In genomic region chr11:4072668-4073285, GRCh38 we compare ENCODE assay signal across 8 cellular contexts. TPM values are rescaled to one million over a fixed set of nuclear protein-coding genes. Genes with fewer than 3 reads are reported as not detected.
DNase-seq lines count a peak whose midpoint lies in the region; ATAC-seq, FAIRE-seq and TF ChIP-seq lines count a peak whose summit lies in the region.

No MANE protein-coding gene starts in this region.

- H2BK20ac ChIP-seq in H1 (ENCODE audit: low read length) = no peak overlapping the region

- no peak overlapping the region for H2BK12ac ChIP-seq in H1 (ENCODE audit: low read depth, low read length)

- DNase-seq in EH (ENCODE audit: low read depth) (peak; percentile 81), NCI-H2227 treated with DMSO at 0.1 percent for 48 hours (lab: John Stamatoyannopoulos, UW) (peak; percentile 94), H1 (ENCODE audit: low read depth in 1 of 2, low spot score in 2 of 2) (no peak), memory B cell (ENCODE audit: low spot score in 2 of 2) (peak; percentile 28 to 70), transverse colon (peak; percentile 57)

- peaks cover 14% of the 10 kb centered on the region for H3K4me1 Mint-ChIP-seq in memory B cell

- no peak overlapping the region for H3K56ac ChIP-seq in H1 (replicated peaks; ENCODE audit: insufficient read length, low read depth, low read length)

- H3K27ac Mint-ChIP-seq in memory B cell = peak overlapping the region; percentile 8

- no peaks in the 10 kb centered on the region for H3K9me3 Mint-ChIP-seq in memory B cell

- H3K27ac ChIP-seq in VCaP (0 out of 2 replicates have a peak overlapping the region, but pooled peaks have one; percentile 5), H1 (ENCODE audit: low read depth, low read length) (no peak overlapping the region), transverse colon (peak overlapping the region in 2 of 4 donors; percentile 10 to 17)

- H3K4me1 ChIP-seq in H1 (replicated peaks in 1 of 4; ENCODE audit: control insufficient read depth in 3 of 4, insufficient read depth in 4 of 4, low read length in 3 of 4) (no peaks in the 10 kb centered on the region), transverse colon (peaks cover 0 to 26% (median 11%) of the 10 kb centered on the region in 4 donors)

- CTCF ChIA-PET in H1 (lab: Charles Lee; ENCODE audit: partially characterized antibody) = interaction anchor here (0.6 to 13.4 kb wide), 59 partner anchors 9 to 1075 kb away, joined by 3 to 422 read pairs (median 5); partner anchors contain the start of genes PGAP2, RHOG and STIM1

- no peaks in the 10 kb centered on the region for H3K36me3 ChIP-seq in H1 (ENCODE audit: control insufficient read depth in 2 of 4, insufficient read depth in 4 of 4, low read length in 3 of 4)
- peaks cover 0 to 4% (median 0%) of the 10 kb centered on the region in 4 donors for H3K36me3 ChIP-seq in transverse colon

- no peak overlapping the region for H2AK5ac ChIP-seq in H1 (ENCODE audit: low read depth, low read length)

- no peak for TF ChIP-seq POLR2A in H1 (IDR thresholded peaks at IDR 0.05; ENCODE audit: control extremely low read depth in 1 of 2, low read depth in 2 of 2, low read length in 2 of 2)
- no peak for TF ChIP-seq POLR2A in transverse colon (IDR thresholded peaks at IDR 0.05)

- H2BK15ac ChIP-seq in H1 (ENCODE audit: low read length) = no peak overlapping the region

- no peaks in the 10 kb centered on the region for H3K79me2 ChIP-seq in H1 (ENCODE audit: control insufficient read depth in 1 of 2, insufficient read depth in 2 of 2, low read length in 2 of 2)

- no peak overlapping the region for H3K4me3 Mint-ChIP-seq in memory B cell

- in situ Hi-C loops in transverse colon (cut with MboI; ENCODE audit: low pct_ligation_motif_present in 1 of 4, low pct_unique_long_range_greater_than_20kb in 1 of 4, low sequenced_read_pairs in 3 of 4) = loop anchor here in 3 of 4 donors (5.0 to 10.0 kb wide), 3 partner anchors 218 to 225 kb away; partner anchors contain the start of gene STIM1 (in 1 of the 3)

- H3K4me2 ChIP-seq in H1 (ENCODE audit: insufficient read depth in 1 of 2, low read depth in 2 of 2, low read length in 2 of 2) = no peak overlapping the region

- H3K36me3 Mint-ChIP-seq in memory B cell = peaks cover 15% of the 10 kb centered on the region

- H2BK5ac ChIP-seq in H1 (ENCODE audit: low read depth, low read length) = no peak overlapping the region

- FAIRE-seq in H1 (lab: Jason Lieb, UNC) = peak; percentile 92

- H4K8ac ChIP-seq in H1 (ENCODE audit: extremely low read depth, insufficient read depth, low read length) = no peak overlapping the region

- no peak for TF ChIP-seq EP300 in H1 (IDR thresholded peaks at IDR 0.05; ENCODE audit: borderline replicate concordance in 1 of 2, low read depth in 2 of 2, low read length in 2 of 2)
- TF ChIP-seq EP300 in transverse colon (IDR thresholded peaks at IDR 0.05; ENCODE audit: low read depth) = no peak

- no peak overlapping the region for H3K18ac ChIP-seq in H1 (ENCODE audit: extremely low read depth, low read length)

- no peak overlapping the region for H3K4ac ChIP-seq in H1 (replicated peaks; ENCODE audit: insufficient read length, low read depth, low read length)

- no peak overlapping the region for H4K91ac ChIP-seq in H1 (replicated peaks; ENCODE audit: insufficient read length, low read length)

- H3K79me1 ChIP-seq in H1 (ENCODE audit: low read depth, low read length) = no peaks in the 10 kb centered on the region

- no peak overlapping the region for H3K23ac ChIP-seq in H1 (ENCODE audit: insufficient read length)

- WGBS in H1 (ENCODE audit: extremely low coverage in 1 of 2, insufficient coverage in 1 of 2, insufficient read length in 1 of 2, insufficient replicate concordance in 2 of 2, low coverage in 1 of 2, low lambda C conversion rate in 2 of 2, missing lambda C conversion rate in 1 of 2), 2 experiments = 19% methylated on average over 4 of the region's 4 CpGs; no CpG with 5 or more reads in 1 of the 2 experiments
- WGBS in transverse colon (ENCODE audit: low coverage in 1 of 2), 2 donors = 5 to 11% methylated on average over 4 of the region's 4 CpGs

- no peaks in the 10 kb centered on the region for H3K23me2 ChIP-seq in H1 (ENCODE audit: low read depth, low read length)

- no peak overlapping the region for H3K4me3 ChIP-seq in H1 (ENCODE audit: extremely low read depth in 1 of 4, insufficient read depth in 2 of 4, low read depth in 3 of 4, low read length in 4 of 4)
- H3K4me3 ChIP-seq in transverse colon = no peak overlapping the region

- no peaks in the 10 kb centered on the region; a peak in 1 of 7 replicates for H3K27me3 ChIP-seq in H1 (replicated peaks in 1 of 4; ENCODE audit: control insufficient read depth in 3 of 4, extremely low read depth in 1 of 4, insufficient read depth in 3 of 4, low read length in 3 of 4)
- no peaks in the 10 kb centered on the region for H3K27me3 ChIP-seq in transverse colon

- TF ChIP-seq CTCF in VCaP (conservative IDR thresholded peaks at IDR 0.05) = peak; percentile 81
- TF ChIP-seq CTCF in H1 (IDR thresholded peaks at IDR 0.05; ENCODE audit: control extremely low read depth in 1 of 3, insufficient read depth in 1 of 3, low read depth in 1 of 3, low read length in 3 of 3) = peak in 2 of 3 experiments; percentile 89; a peak in 3 of 4 replicates
- peak; percentile 80 to 94 (median 83) for TF ChIP-seq CTCF in transverse colon (IDR thresholded peaks at IDR 0.05)

- TF ChIP-seq RAD21 in H1 (IDR thresholded peaks at IDR 0.05 in 1 of 2, conservative IDR thresholded peaks at IDR 0.05 in 1 of 2; ENCODE audit: low read depth in 2 of 2, low read length in 2 of 2) = peak; percentile 98

- H3K9me3 ChIP-seq in H1 (ENCODE audit: insufficient read depth in 2 of 2, low read depth in 1 of 2, low read length in 1 of 2) (no peaks in the 10 kb centered on the region), transverse colon (no peaks in the 10 kb centered on the region)

- peak overlapping the region; percentile 28; the same call in 1 of the 2 replicates for H2AFZ ChIP-seq in H1 (ENCODE audit: low read length)

- ATAC-seq in HG02642 (IDR thresholded peaks at IDR 0.05; ENCODE audit: poor library complexity, unreplicated experiment) = peak; percentile 59
- peak; percentile 92 for ATAC-seq in memory B cell (ENCODE audit: low read depth)
- no peak for ATAC-seq in GM19023 (IDR thresholded peaks at IDR 0.05; ENCODE audit: unreplicated experiment)

- no peak overlapping the region for H2BK120ac ChIP-seq in H1 (replicated peaks; ENCODE audit: low read depth, low read length)

- no peak overlapping the region for H4K5ac ChIP-seq in H1 (ENCODE audit: insufficient read length, low read depth, low read length)

- intact Hi-C loops in transverse colon (cut with DNase I; ENCODE audit: low total_unique reads) = loop anchor here (2.0 kb wide), 1 partner anchor 224 kb away; no protein-coding TSS in a partner anchor

- no peak overlapping the region for H3K14ac ChIP-seq in H1 (ENCODE audit: insufficient read length)

- no peak overlapping the region for H3K9ac ChIP-seq in H1 (replicated peaks in 1 of 4; ENCODE audit: extremely low read depth in 1 of 4, low read depth in 3 of 4, low read length in 3 of 4)

- no peaks in the 10 kb centered on the region for H3K27me3 Mint-ChIP-seq in memory B cell

- H4K20me1 ChIP-seq in H1 (replicated peaks in 1 of 2; ENCODE audit: control insufficient read depth in 1 of 2, insufficient read depth in 2 of 2, low read length in 2 of 2) = no peaks in the 10 kb centered on the region

- POLR2A ChIA-PET in H1 (lab: Charles Lee; ENCODE audit: partially characterized antibody) = interaction anchor here (1.0 to 1.2 kb wide), 5 partner anchors 19 to 265 kb away, joined by 3 to 4 read pairs (median 3); partner anchors contain the start of gene RHOG

TF ChIP-seq in H1, 55 proteins besides CTCF, POLR2A, EP300 and RAD21:
- no peak for TF ChIP-seq TBP (IDR thresholded peaks at IDR 0.05; ENCODE audit: low read depth, low read length)
- TF ChIP-seq YY1 (IDR thresholded peaks at IDR 0.05; ENCODE audit: low read depth, low read length) = peak; percentile 94

RNA-seq across cellular contexts. Expression of gene RRM1, which starts 21.8 kb away (rescaled TPM):
- 116 and 126 TPM in 2 replicates for total RNA-seq in H1 (2021; fragmentation: NEBNext Ultra II Directional; extraction: Animal tissue kit (Norgen Biotek cat#: 25700))
- polyA plus RNA-seq in H1 (2011; rRNA removed) = 47.0 and 63.6 TPM in 2 replicates
- 57.7 TPM for polyA plus RNA-seq in H1 (2011; cell fraction: cytosol; rRNA removed)
- 85.3 TPM for polyA plus RNA-seq in H1 (2011; cell fraction: nucleus; rRNA removed)
- polyA plus RNA-seq in H1 (2012, experiment 1 of 2) = 93.0 to 180 TPM (median 134 TPM) in 4 replicates
- polyA plus RNA-seq in H1 (2012, experiment 2 of 2) = 8.1 TPM
- polyA plus RNA-seq in H1 (2013, experiment 1 of 2) = 58.3 TPM
- polyA plus RNA-seq in H1 (2013, experiment 2 of 2) = 57.4 TPM
- 233 and 373 TPM in 2 replicates for polyA minus RNA-seq in H1 (2011; rRNA and poly(A)+ RNA removed)
- polyA minus RNA-seq in H1 (2011; cell fraction: cytosol; rRNA and poly(A)+ RNA removed) = 72.1 TPM
- 120 TPM for polyA minus RNA-seq in H1 (2011; cell fraction: nucleus; rRNA and poly(A)+ RNA removed)
- total RNA-seq in transverse colon = 10 to 100 TPM; 13.8 to 23.8 (median 16.8) TPM

Comparison
In these comparisons a context has a peak if more than half of its experiments do, and no peak if none do; other contexts are left out.
1. DNase-seq: peak in EH (single experiment), NCI-H2227 treated with DMSO at 0.1 percent for 48 hours (single experiment), memory B cell (2 of 2) and transverse colon (single experiment); none in H1 (0 of 2).
2. Peak in every context shown above with its lines, with median percentiles within 50 percentile points of each other: CTCF ChIP-seq.